15 cellular contexts compared by ENCODE assay signal in genomic region chr20:50843331-50844276, GRCh38. TPM values are rescaled to one million over a fixed set of nuclear protein-coding genes. Genes with fewer than 3 reads are reported as not detected.
DNase-seq lines count a peak whose midpoint lies in the region; ATAC-seq, FAIRE-seq and TF ChIP-seq lines count a peak whose summit lies in the region.
"Had no signal": no experiment of that assay in that cellular context is flagged by ENCODE, and none has a peak within 500 bp of the region (broad histone marks: within the 10 kb centered on the region; RNA-seq: fewer than 3 reads in every experiment).

No MANE protein-coding gene starts in this region.

- H3K4me1 Mint-ChIP-seq in neural progenitor cell = peaks cover 9% of the 10 kb centered on the region

- ATAC-seq in GM12878 = peak; percentile 33
- no peak for ATAC-seq in Right ventricle myocardium superior (ENCODE audit: poor library complexity)
- ATAC-seq: psoas muscle had no signal

- H3K4me3 Mint-ChIP-seq in neural progenitor cell = no peak overlapping the region
- H3K4me3 Mint-ChIP-seq: dendritic cell treated with granulocyte-macrophage colony-stimulating factor and Interleukin-4, amounts not matched to agents 40 ng/mL and 50 ng/mL, for 4 days had no signal

- H3K9me3 ChIP-seq in GM12878 (replicated peaks; ENCODE audit: control insufficient read depth, insufficient read depth, low read length) (no peaks in the 10 kb centered on the region), neural progenitor cell (ENCODE audit: low read depth) (no peaks in the 10 kb centered on the region)
- H3K9me3 ChIP-seq: BE2C, psoas muscle had no signal

- SMC1A ChIA-PET in GM12878 (lab: Charles Lee; ENCODE audit: uncharacterized antibody, unreplicated experiment) = interaction anchor here (0.8 to 3.3 kb wide), 5 partner anchors 20 to 49 kb away, joined by 3 to 12 read pairs (median 3); partner anchors contain the start of gene BCAS4

- peaks cover 3% of the 10 kb centered on the region for H3K27me3 Mint-ChIP-seq in neural progenitor cell (ENCODE audit: insufficient read depth, low read depth)
- H3K27me3 Mint-ChIP-seq: dendritic cell treated with granulocyte-macrophage colony-stimulating factor and Interleukin-4, amounts not matched to agents 40 ng/mL and 50 ng/mL, for 4 days; naive B cell had no signal

- H3K79me2 ChIP-seq in GM12878 (ENCODE audit: control insufficient read depth, insufficient read depth, low read length) = no peaks in the 10 kb centered on the region; the same call in none of the 2 replicates
- no peaks in the 10 kb centered on the region for H3K79me2 ChIP-seq in neural progenitor cell (ENCODE audit: low read depth)

- peaks cover 7 to 10% of the 10 kb centered on the region in 2 experiments for H3K36me3 ChIP-seq in GM12878 (ENCODE audit: control insufficient read depth in 2 of 2, insufficient read depth in 2 of 2, low read length in 1 of 2)
- H3K36me3 ChIP-seq in neural progenitor cell = no peaks in the 10 kb centered on the region
- H3K36me3 ChIP-seq: BE2C had no signal

- TF ChIP-seq CTCF in GM12878 (IDR thresholded peaks at IDR 0.05 in 2 of 3, conservative IDR thresholded peaks at IDR 0.05 in 1 of 3; ENCODE audit: control insufficient read depth in 2 of 3, extremely low read depth in 1 of 3, insufficient read depth in 1 of 3, low read depth in 3 of 3, low read length in 3 of 3) (no peak), neural progenitor cell (IDR thresholded peaks at IDR 0.05) (no peak)

- TF ChIP-seq POLR2A in GM12892 (IDR thresholded peaks at IDR 0.05; ENCODE audit: low read depth, low read length) (no peak), GM12878 (IDR thresholded peaks at IDR 0.05; ENCODE audit: low read depth, low read length) (no peak)

- H2AFZ ChIP-seq in GM12878 (ENCODE audit: control insufficient read depth, low read depth, low read length) (no peak overlapping the region), neural progenitor cell (replicated peaks) (no peak overlapping the region)

- FAIRE-seq in GM12892 (lab: Jason Lieb, UNC) (peak; percentile 36), GM12878 (lab: Jason Lieb, UNC) (no peak)
- FAIRE-seq: astrocyte had no signal

- H3K27me3 ChIP-seq in GM12878 (replicated peaks in 1 of 2; ENCODE audit: control insufficient read depth in 2 of 2, insufficient read depth in 2 of 2, low read length in 1 of 2) = no peaks in the 10 kb centered on the region
- H3K27me3 ChIP-seq in neural progenitor cell = no peaks in the 10 kb centered on the region
- H3K27me3 ChIP-seq: BE2C had no signal

- H3F3A ChIP-seq in neural progenitor cell (ENCODE audit: low read depth) = no peaks in the 10 kb centered on the region

- 35% methylated on average over 9 of the region's 9 CpGs for WGBS in GM12878 (ENCODE audit: insufficient coverage, insufficient replicate concordance, low lambda C conversion rate, missing lambda C conversion rate)

- RAD21 ChIA-PET in GM12878 (lab: Charles Lee; ENCODE audit: unreplicated experiment) = interaction anchor here (1.6 to 2.2 kb wide), 3 partner anchors 22 to 85 kb away, joined by 3 to 11 read pairs (median 10); no protein-coding TSS in a partner anchor

- DNase-seq in GM12892 (ENCODE audit: insufficient read length) (no peak), HPDE6-E6E7 (ENCODE audit: extremely low spot score) (peak; percentile 74), GM12878 (ENCODE audit: low read depth, low spot score) (no peak), neural progenitor cell (ENCODE audit: low spot score) (no peak), COLO668 (lab: John Stamatoyannopoulos, UW; ENCODE audit: unreplicated experiment) (no peak), Right ventricle myocardium superior (no peak)
- DNase-seq in stimulated activated CD4-positive, alpha-beta T cell treated with anti-CD3 and anti-CD28 coated beads, Interleukin-4, amount 100 ng/mL, for 4 hours = no peak
- DNase-seq: activated CD4-positive, alpha-beta T cell treated with anti-CD3 and anti-CD28 coated beads for 48 hours; BE2C; naive B cell; psoas muscle; stimulated activated CD4-positive, alpha-beta T cell treated with anti-CD3 and anti-CD28 coated beads, Interleukin-12 subunit alpha, Interleukin-12 subunit beta, amount 100 ng/mL, for 4 hours; T1000 had no signal

- BruUV-seq in GM12878 (replicated peaks; lab: Mats Ljungman, UMichigan) = no TSS peak

- in situ Hi-C loops in GM12878 (cut with MboI) = no loop called here

- POLR2A ChIA-PET in GM12878 (lab: Charles Lee) = interaction anchor here (1.0 kb wide), 1 partner anchor 22 kb away, joined by 4 read pairs; no protein-coding TSS in a partner anchor

- TF ChIP-seq EP300 in GM12878 (IDR thresholded peaks at IDR 0.05; ENCODE audit: borderline replicate concordance in 1 of 2, control insufficient read depth in 1 of 2, low read depth in 2 of 2, low read length in 2 of 2) = no peak

- H4K20me1 ChIP-seq in GM12878 (ENCODE audit: control insufficient read depth, insufficient read depth) = no peaks in the 10 kb centered on the region
- H4K20me1 ChIP-seq in neural progenitor cell (ENCODE audit: low read depth) = peaks cover 3% of the 10 kb centered on the region

- intact Hi-C loops in GM12878 (cut with micrococcal nuclease; ENCODE audit: unreplicated experiment) (loop anchor here (1.0 to 2.0 kb wide), 2 partner anchors 25 to 49 kb away; partner anchors contain the start of gene BCAS4), Right ventricle myocardium superior (cut with DNase I) (no loop called here)

- H3K4me1 ChIP-seq in GM12878 (ENCODE audit: control insufficient read depth, insufficient read depth, low read length) (peaks cover 46% of the 10 kb centered on the region), neural progenitor cell (peaks cover 4% of the 10 kb centered on the region)
- H3K4me1 ChIP-seq: psoas muscle had no signal

- no peaks in the 10 kb centered on the region for H3K36me3 Mint-ChIP-seq in neural progenitor cell

- TF ChIP-seq RAD21 in GM12878 (IDR thresholded peaks at IDR 0.05; ENCODE audit: insufficient read depth, low read depth, low read length) = no peak

- H3K27ac Mint-ChIP-seq in neural progenitor cell = peak overlapping the region; percentile 72
- H3K27ac Mint-ChIP-seq: dendritic cell treated with granulocyte-macrophage colony-stimulating factor and Interleukin-4, amounts not matched to agents 40 ng/mL and 50 ng/mL, for 4 days had no signal

- H3K4me2 ChIP-seq in GM12878 (ENCODE audit: control insufficient read depth, insufficient read depth) = peak overlapping the region; percentile 48; the same call in 1 of the 2 replicates
- no peak overlapping the region for H3K4me2 ChIP-seq in neural progenitor cell

- no peaks in the 10 kb centered on the region for H3K9me3 Mint-ChIP-seq in neural progenitor cell
- H3K9me3 Mint-ChIP-seq: dendritic cell treated with granulocyte-macrophage colony-stimulating factor and Interleukin-4, amounts not matched to agents 40 ng/mL and 50 ng/mL, for 4 days; naive B cell had no signal

- CTCF ChIA-PET in GM12878 (lab: Yijun Ruan, JAX) = interaction anchor here (0.6 to 3.2 kb wide), 5 partner anchors 22 to 144 kb away, joined by 3 to 12 read pairs (median 6); partner anchors contain the start of gene BCAS4

- H3K4me3 ChIP-seq in GM12878 = no peak overlapping the region
- no peak overlapping the region for H3K4me3 ChIP-seq in neural progenitor cell
- H3K4me3 ChIP-seq: psoas muscle had no signal

- H3K9ac ChIP-seq in GM12878 (ENCODE audit: control insufficient read depth, insufficient read depth, low read length) = peak overlapping the region; percentile 63; the same call in 1 of the 2 replicates
- no peak overlapping the region for H3K9ac ChIP-seq in neural progenitor cell

- H3K27ac ChIP-seq in GM12878 (ENCODE audit: control insufficient read depth, insufficient read depth) (peak overlapping the region; percentile 96), neural progenitor cell (no peak overlapping the region)
- H3K27ac ChIP-seq: psoas muscle had no signal

TF ChIP-seq in GM12878, 131 proteins besides CTCF, POLR2A, EP300 and RAD21 (continues in another document):
- no peak for TF ChIP-seq KDM1A (IDR thresholded peaks at IDR 0.05; ENCODE audit: borderline replicate concordance)
- no peak for TF ChIP-seq SMC3 (IDR thresholded peaks at IDR 0.05; ENCODE audit: borderline replicate concordance, low read length)
- no peak for TF ChIP-seq FOXK2 (IDR thresholded peaks at IDR 0.05)
- 0 out of 2 replicates have a peak, but pooled peaks have one; percentile 26 for TF ChIP-seq TAF1 (IDR thresholded peaks at IDR 0.05; ENCODE audit: borderline replicate concordance, low read depth, low read length)
- TF ChIP-seq, protein P1, sequence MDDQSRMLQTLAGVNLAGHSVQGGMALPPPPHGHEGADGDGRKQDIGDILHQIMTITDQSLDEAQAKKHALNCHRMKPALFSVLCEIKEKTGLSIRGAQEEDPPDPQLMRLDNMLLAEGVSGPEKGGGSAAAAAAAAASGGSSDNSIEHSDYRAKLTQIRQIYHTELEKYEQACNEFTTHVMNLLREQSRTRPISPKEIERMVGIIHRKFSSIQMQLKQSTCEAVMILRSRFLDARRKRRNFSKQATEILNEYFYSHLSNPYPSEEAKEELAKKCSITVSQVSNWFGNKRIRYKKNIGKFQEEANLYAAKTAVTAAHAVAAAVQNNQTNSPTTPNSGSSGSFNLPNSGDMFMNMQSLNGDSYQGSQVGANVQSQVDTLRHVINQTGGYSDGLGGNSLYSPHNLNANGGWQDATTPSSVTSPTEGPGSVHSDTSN (IDR thresholded peaks at IDR 0.05; ENCODE audit: insufficient replicate concordance, low read depth, low read length) = no peak
- TF ChIP-seq RBBP5 (conservative IDR thresholded peaks at IDR 0.05) = no peak
- TF ChIP-seq POU2F2 (IDR thresholded peaks at IDR 0.05; ENCODE audit: borderline replicate concordance, low read depth, low read length) = no peak

RNA-seq across cellular contexts. Expression of gene BCAS4, which starts 48.7 kb away (rescaled TPM):
- 54.0 TPM for polyA plus RNA-seq in GM12892 (2012; ENCODE audit: missing spikeins)
- total RNA-seq in GM12878 (2013; cell fraction: nucleolus; rRNA removed) = 33.2 and 41.2 TPM in 2 replicates
- total RNA-seq in GM12878 (2014; rRNA removed) = 196 and 212 TPM in 2 replicates
- total RNA-seq in GM12878 (2014; rRNA removed; fragmentation: Illumina TruSeq; extraction: Trizol) = 30.7 and 40.4 TPM in 2 replicates
- 84.3 and 90.1 TPM in 2 replicates for total RNA-seq in GM12878 (2021)
- 197 TPM for polyA plus RNA-seq in GM12878 (2011; ENCODE audit: low read depth)
- 21.8 and 31.5 TPM in 2 replicates for polyA plus RNA-seq in GM12878 (2011; rRNA removed)
- polyA plus RNA-seq in GM12878 (2011; cell fraction: cytosol; rRNA removed) = 28.9 and 69.9 TPM in 2 replicates
- 43.0 and 45.6 TPM in 2 replicates for polyA plus RNA-seq in GM12878 (2011; cell fraction: nucleus; rRNA removed)
- 87.8 and 101 TPM in 2 replicates for polyA plus RNA-seq in GM12878 (2012)
- polyA plus RNA-seq in GM12878 (2014; fragmentation: Illumina TruSeq; extraction: Trizol) = 19.5 and 30.1 TPM in 2 replicates
- polyA plus RNA-seq in GM12878 (2014; fragmentation: Nextera tagmentation; extraction: Ambion mirVana) = 10 to 100 TPM; 14.8 to 34.2 TPM
- polyA plus RNA-seq in GM12878 (2014; rRNA removed) = 214 and 266 TPM in 2 replicates
- 100 to 1,000 TPM; 127 to 132 TPM for polyA plus RNA-seq in GM12878 (2016; fragmentation: Nextera tagmentation; extraction: Ambion mirVana)
- 13.5 and 16.0 TPM in 2 replicates for polyA minus RNA-seq in GM12878 (2011; rRNA and poly(A)+ RNA removed)
- 5.9 and 7.5 TPM in 2 replicates for polyA minus RNA-seq in GM12878 (2011; cell fraction: cytosol; rRNA and poly(A)+ RNA removed)
- polyA minus RNA-seq in GM12878 (2011; cell fraction: nucleus; rRNA and poly(A)+ RNA removed) = 13.7 and 22.7 TPM in 2 replicates
- total RNA-seq in neural progenitor cell (ENCODE audit: low replicate concordance) = 15.3 and 24.1 TPM in 2 replicates
- 2.6 TPM for total RNA-seq in Right ventricle myocardium superior
